ENCODE assay signal across 12 cellular contexts in genomic region chr11:67585911-67586310, GRCh38. TPM values are rescaled to one million over a fixed set of nuclear protein-coding genes. Genes with fewer than 3 reads are reported as not detected.
DNase-seq lines count a peak whose midpoint lies in the region; ATAC-seq, FAIRE-seq and TF ChIP-seq lines count a peak whose summit lies in the region.
"Had no signal": no experiment of that assay in that cellular context is flagged by ENCODE, and none has a peak within 500 bp of the region (broad histone marks: within the 10 kb centered on the region; RNA-seq: fewer than 3 reads in every experiment).

No MANE protein-coding gene starts in this region.

- H3K36me3 ChIP-seq in K562 (ENCODE audit: control insufficient read depth, insufficient read depth, low read length) = peaks cover 41% of the 10 kb centered on the region

- POLR2A ChIA-PET in CD4-positive, alpha-beta T cell (lab: Charles Lee) = interaction anchor here (3.4 kb wide), 1 partner anchor 28 kb away, joined by 16 read pairs; no protein-coding TSS in a partner anchor
- POLR2A ChIA-PET in K562 (lab: Yijun Ruan, JAX) = interaction anchor here (0.7 to 2.1 kb wide), 5 partner anchors 10 to 29 kb away, joined by 3 to 15 read pairs (median 4); no protein-coding TSS in a partner anchor

- no peak for FAIRE-seq in K562 (lab: Jason Lieb, UNC)

- no peak for TF ChIP-seq CTCF in CD4-positive, alpha-beta T cell (IDR thresholded peaks at IDR 0.05)
- TF ChIP-seq CTCF in K562 (IDR thresholded peaks at IDR 0.05 in 2 of 3, conservative IDR thresholded peaks at IDR 0.05 in 1 of 3; ENCODE audit: insufficient read depth in 2 of 3, low read depth in 1 of 3, low read length in 3 of 3) (no peak), nephron (IDR thresholded peaks at IDR 0.05; ENCODE audit: unreplicated experiment in 3 of 3) (no peak)

- BruUV-seq in K562 (replicated peaks; lab: Mats Ljungman, UMichigan) = TSS peak; percentile 53

- no peak overlapping the region for H3K27ac ChIP-seq in CD4-positive, alpha-beta T cell (ENCODE audit: low read depth, low read length)
- H3K27ac ChIP-seq in K562 (ENCODE audit: extremely low read depth, low read depth, low read length) = peak overlapping the region; percentile 16; the same call in 1 of the 3 replicates
- H3K27ac ChIP-seq: psoas muscle had no signal

- H3K27me3 ChIP-seq in CD4-positive, alpha-beta T cell (ENCODE audit: control insufficient read depth, insufficient read depth, low read length) = no peaks in the 10 kb centered on the region
- H3K27me3 ChIP-seq in K562 (ENCODE audit: control insufficient read depth in 2 of 2, insufficient read depth in 2 of 2, low read length in 2 of 2) = no peaks in the 10 kb centered on the region
- H3K27me3 ChIP-seq: left lung, tibial nerve had no signal

- no peak overlapping the region for H2AFZ ChIP-seq in K562 (ENCODE audit: low read depth, low read length)

- peak overlapping the region; percentile 84 for H3K4me3 Mint-ChIP-seq in CD4-positive, alpha-beta T cell
- H3K4me3 Mint-ChIP-seq in IgD-negative memory B cell (peak overlapping the region; percentile 34 to 78 (median 57)), nephron (peak overlapping the region; percentile 79 to 91 (median 89))

- H3K79me2 ChIP-seq in K562 (ENCODE audit: control insufficient read depth, insufficient read depth, low read length) = peaks cover 43% of the 10 kb centered on the region

- H3K4me2 ChIP-seq in K562 (ENCODE audit: insufficient read depth, low read length) = peak overlapping the region; percentile 87

- TF ChIP-seq POLR2A in K562 (conservative IDR thresholded peaks at IDR 0.05) = no peak
- TF ChIP-seq POLR2A in erythroblast (IDR thresholded peaks at IDR 0.05; ENCODE audit: low read length) = no peak

- H3K27ac Mint-ChIP-seq in CD4-positive, alpha-beta T cell = peak overlapping the region; percentile 85
- H3K27ac Mint-ChIP-seq in IgD-negative memory B cell (peak overlapping the region; percentile 83 to 97 (median 87)), nephron (peak overlapping the region; percentile 13 to 39 (median 36))

- H3K9me3 Mint-ChIP-seq in CD4-positive, alpha-beta T cell = no peaks in the 10 kb centered on the region
- H3K9me3 Mint-ChIP-seq in IgD-negative memory B cell = peaks cover 0 to 2% (median 0%) of the 10 kb centered on the region in 3 donors
- no peaks in the 10 kb centered on the region for H3K9me3 Mint-ChIP-seq in nephron

- peaks cover 35% of the 10 kb centered on the region for H3K4me1 Mint-ChIP-seq in CD4-positive, alpha-beta T cell (ENCODE audit: low read depth)
- peaks cover 50 to 56% (median 53%) of the 10 kb centered on the region in 3 donors for H3K4me1 Mint-ChIP-seq in IgD-negative memory B cell
- H3K4me1 Mint-ChIP-seq in nephron = peaks cover 28% of the 10 kb centered on the region

- 86% methylated on average over 3 of the region's 4 CpGs for WGBS in K562 (ENCODE audit: insufficient coverage, low coverage, missing lambda C conversion rate)

- DNase-seq in CD4-positive, alpha-beta T cell = no peak
- DNase-seq in K562 (ENCODE audit: extremely low read depth in 1 of 4, low spot score in 3 of 4) = no peak
- no peak for DNase-seq in erythroblast (lab: John Stamatoyannopoulos, UW)
- DNase-seq in middle frontal gyrus (ENCODE audit: extremely low spot score, low spot score) = no peak
- DNase-seq in D341Med (ENCODE audit: low spot score) = no peak
- DNase-seq in NCI-H1105 treated with DMSO at 0.1 percent for 48 hours (lab: John Stamatoyannopoulos, UW) = no peak
- DNase-seq: left lung, psoas muscle had no signal

- peak overlapping the region in 1 of 2 experiments; percentile 99; a peak in 2 of 4 replicates for H3K9ac ChIP-seq in K562 (ENCODE audit: insufficient read depth in 1 of 2, low read depth in 2 of 2, low read length in 2 of 2)

- intact Hi-C loops in CD4-positive, alpha-beta T cell (cut with DNase I, micrococcal nuclease) = loop anchor here in 1 of 2 experiments (5.0 kb wide), 1 partner anchor 74 kb away; no protein-coding TSS in a partner anchor
- intact Hi-C loops in K562 (cut with micrococcal nuclease) = no loop called here

- no peak for TF ChIP-seq RAD21 in K562 (CRISPR knock-in tag; conservative IDR thresholded peaks at IDR 0.05 in 1 of 2, IDR thresholded peaks at IDR 0.05 in 1 of 2)

- no peak for TF ChIP-seq EP300 in K562 (IDR thresholded peaks at IDR 0.05; ENCODE audit: low read length)

- in situ Hi-C loops in K562 (cut with MboI) = no loop called here

- H3K9me1 ChIP-seq in K562 (ENCODE audit: control insufficient read depth, insufficient read depth, low read length) = peaks cover 5% of the 10 kb centered on the region

- no peaks in the 10 kb centered on the region for H3K9me3 ChIP-seq in CD4-positive, alpha-beta T cell (ENCODE audit: control insufficient read depth, low read length)
- no peaks in the 10 kb centered on the region for H3K9me3 ChIP-seq in K562 (replicated peaks; ENCODE audit: control insufficient read depth, insufficient read depth, low read depth, low read length)
- H3K9me3 ChIP-seq: left lung, psoas muscle, tibial nerve had no signal

- no peaks in the 10 kb centered on the region for H3K27me3 Mint-ChIP-seq in CD4-positive, alpha-beta T cell
- H3K27me3 Mint-ChIP-seq in IgD-negative memory B cell (no peaks in the 10 kb centered on the region), nephron (ENCODE audit: low read depth) (peaks cover 22% of the 10 kb centered on the region)

- peaks cover 6% of the 10 kb centered on the region for H3K36me3 Mint-ChIP-seq in CD4-positive, alpha-beta T cell (ENCODE audit: low read depth)
- H3K36me3 Mint-ChIP-seq in IgD-negative memory B cell (no peaks in the 10 kb centered on the region), nephron (ENCODE audit: low read depth) (peaks cover 47% of the 10 kb centered on the region)

- peaks cover 14% of the 10 kb centered on the region; the same call in 1 of the 2 replicates for H4K20me1 ChIP-seq in K562 (replicated peaks; ENCODE audit: control insufficient read depth, insufficient read depth, low read length)

- CTCF ChIA-PET in CD4-positive, alpha-beta T cell (lab: Charles Lee) = no interaction called here
- CTCF ChIA-PET in K562 (lab: Yijun Ruan, JAX; ENCODE audit: low intra/inter-chr PET ratio) = no interaction called here

- H3K4me1 ChIP-seq in K562 (replicated peaks in 1 of 2; ENCODE audit: control insufficient read depth in 2 of 2, insufficient read depth in 2 of 2, low read length in 2 of 2) = peaks cover 21 to 42% of the 10 kb centered on the region in 2 experiments; a peak in 4 of 5 replicates

- no peak for ATAC-seq in CD4-positive, alpha-beta T cell (ENCODE audit: poor library complexity)
- ATAC-seq in K562 = no peak
- ATAC-seq: left lung, psoas muscle had no signal

- no peak overlapping the region for H3K4me3 ChIP-seq in K562
- H3K4me3 ChIP-seq: psoas muscle, tibial nerve had no signal

RNA-seq across cellular contexts. Expression of gene GSTP1, which starts 2.3 kb away (rescaled TPM):
- total RNA-seq in CD4-positive, alpha-beta T cell = 10 to 100 TPM; 60.1 to 62.8 TPM
- 214 TPM for polyA plus RNA-seq in IgD-negative memory B cell
- total RNA-seq in K562 (2011; cell fraction: chromatin; rRNA removed; ENCODE audit: low replicate concordance) = 78.9 and 217 TPM in 2 replicates
- 419 and 483 TPM in 2 replicates for total RNA-seq in K562 (2011; cell fraction: nucleolus; rRNA removed)
- 278 and 289 TPM in 2 replicates for total RNA-seq in K562 (2011; cell fraction: nucleoplasm; rRNA removed)
- 2,150 and 3,084 TPM in 2 replicates for total RNA-seq in K562 (2014; rRNA removed)
- 412 and 592 TPM in 2 replicates for total RNA-seq in K562 (2014; rRNA removed; fragmentation: Illumina TruSeq; extraction: Trizol)
- total RNA-seq in K562 (2015; rRNA removed; fragmentation: Illumina TruSeq; extraction: Trizol) = 1,399 and 1,422 TPM in 2 replicates
- total RNA-seq in K562 (2021) = 1,400 and 1,492 TPM in 2 replicates
- 910 and 997 TPM in 2 replicates for polyA plus RNA-seq in K562 (2011; rRNA removed)
- 1,621 and 2,879 TPM in 2 replicates for polyA plus RNA-seq in K562 (2011; cell fraction: cytosol; rRNA removed)
- polyA plus RNA-seq in K562 (2011; cell fraction: nucleus; rRNA removed) = 798 and 965 TPM in 2 replicates
- 1,622 and 1,822 TPM in 2 replicates for polyA plus RNA-seq in K562 (2012)
- polyA plus RNA-seq in K562 (2014; fragmentation: Illumina TruSeq; extraction: Trizol) = 1,177 and 1,409 TPM in 2 replicates
- 1,000 to 10,000 TPM in 1 of 2 experiments, 100 to 1,000 TPM in 1; 739 to 1,204 TPM for polyA plus RNA-seq in K562 (2014; fragmentation: Nextera tagmentation; extraction: Ambion mirVana)
- polyA plus RNA-seq in K562 (2014; rRNA removed) = 1,679 and 1,695 TPM in 2 replicates
- polyA minus RNA-seq in K562 (2011; rRNA and poly(A)+ RNA removed) = 380 and 408 TPM in 2 replicates
- 440 and 451 TPM in 2 replicates for polyA minus RNA-seq in K562 (2011; cell fraction: cytosol; rRNA and poly(A)+ RNA removed)
- polyA minus RNA-seq in K562 (2011; cell fraction: nucleus; rRNA and poly(A)+ RNA removed) = 118 and 167 TPM in 2 replicates

RNA-seq across cellular contexts. Expression of gene NDUFV1, which starts 20.8 kb away (rescaled TPM):
- total RNA-seq in CD4-positive, alpha-beta T cell = 100 to 1,000 TPM; 223 to 224 TPM
- polyA plus RNA-seq in IgD-negative memory B cell (121 TPM), K562 (2011; rRNA removed) (172 and 261 TPM in 2 replicates), K562 (2014; fragmentation: Illumina TruSeq; extraction: Trizol) (209 and 273 TPM in 2 replicates), K562 (2014; fragmentation: Nextera tagmentation; extraction: Ambion mirVana) (10 to 100 TPM; 10.8 to 32.9 TPM), K562 (2014; rRNA removed) (423 and 426 TPM in 2 replicates)
- 348 and 937 TPM in 2 replicates for total RNA-seq in K562 (2011; cell fraction: chromatin; rRNA removed; ENCODE audit: low replicate concordance)
- 683 and 713 TPM in 2 replicates for total RNA-seq in K562 (2011; cell fraction: nucleolus; rRNA removed)
- total RNA-seq in K562 (2011; cell fraction: nucleoplasm; rRNA removed) = 505 and 528 TPM in 2 replicates
- total RNA-seq in K562 (2014; rRNA removed) (408 and 468 TPM in 2 replicates), K562 (2014; rRNA removed; fragmentation: Illumina TruSeq; extraction: Trizol) (111 and 135 TPM in 2 replicates), K562 (2015; rRNA removed; fragmentation: Illumina TruSeq; extraction: Trizol) (242 and 251 TPM in 2 replicates), K562 (2021) (404 and 408 TPM in 2 replicates)
- polyA plus RNA-seq in K562 (2011; cell fraction: cytosol; rRNA removed) = 251 and 329 TPM in 2 replicates
- polyA plus RNA-seq in K562 (2011; cell fraction: nucleus; rRNA removed) = 669 and 851 TPM in 2 replicates
- polyA plus RNA-seq in K562 (2012) = 286 and 337 TPM in 2 replicates
- 81.2 and 91.3 TPM in 2 replicates for polyA minus RNA-seq in K562 (2011; rRNA and poly(A)+ RNA removed)
- 141 and 202 TPM in 2 replicates for polyA minus RNA-seq in K562 (2011; cell fraction: cytosol; rRNA and poly(A)+ RNA removed)
- 134 and 170 TPM in 2 replicates for polyA minus RNA-seq in K562 (2011; cell fraction: nucleus; rRNA and poly(A)+ RNA removed)

RNA-seq across cellular contexts. Expression of gene NUDT8, which starts 43.8 kb away (rescaled TPM):
- 1 to 10 TPM in 1 of 2 experiments, under 1 TPM in 1; 0.92 to 1.4 TPM for total RNA-seq in CD4-positive, alpha-beta T cell
- polyA plus RNA-seq in IgD-negative memory B cell = 2.9 TPM
- 2.8 and 15.1 TPM in 2 replicates for total RNA-seq in K562 (2011; cell fraction: chromatin; rRNA removed; ENCODE audit: low replicate concordance)
- total RNA-seq in K562 (2011; cell fraction: nucleolus; rRNA removed) = 22.0 and 23.0 TPM in 2 replicates
- total RNA-seq in K562 (2011; cell fraction: nucleoplasm; rRNA removed) = 9.8 and 13.5 TPM in 2 replicates
- 23.8 and 36.3 TPM in 2 replicates for total RNA-seq in K562 (2014; rRNA removed)
- 1.5 and 2.0 TPM in 2 replicates for total RNA-seq in K562 (2014; rRNA removed; fragmentation: Illumina TruSeq; extraction: Trizol)
- 6.2 and 6.6 TPM in 2 replicates for total RNA-seq in K562 (2015; rRNA removed; fragmentation: Illumina TruSeq; extraction: Trizol)
- total RNA-seq in K562 (2021) = 26.7 and 27.8 TPM in 2 replicates
- 4.3 and 6.2 TPM in 2 replicates for polyA plus RNA-seq in K562 (2011; rRNA removed)
- polyA plus RNA-seq in K562 (2011; cell fraction: cytosol; rRNA removed) = 11.0 and 34.8 TPM in 2 replicates
- 27.2 and 46.8 TPM in 2 replicates for polyA plus RNA-seq in K562 (2011; cell fraction: nucleus; rRNA removed)
- 20.9 and 25.8 TPM in 2 replicates for polyA plus RNA-seq in K562 (2012)
- 5.0 and 14.0 TPM in 2 replicates for polyA plus RNA-seq in K562 (2014; fragmentation: Illumina TruSeq; extraction: Trizol)
- polyA plus RNA-seq in K562 (2014; fragmentation: Nextera tagmentation; extraction: Ambion mirVana) = under 1 TPM; 0.23 to 0.85 TPM
- 21.7 and 27.2 TPM in 2 replicates for polyA plus RNA-seq in K562 (2014; rRNA removed)
- 0.72 and 1.2 TPM in 2 replicates for polyA minus RNA-seq in K562 (2011; rRNA and poly(A)+ RNA removed)
- polyA minus RNA-seq in K562 (2011; cell fraction: cytosol; rRNA and poly(A)+ RNA removed) = 5.7 and 7.1 TPM in 2 replicates
- polyA minus RNA-seq in K562 (2011; cell fraction: nucleus; rRNA and poly(A)+ RNA removed) = 11.9 and 15.1 TPM in 2 replicates

RNA-seq across cellular contexts. Expression of gene TBX10, which starts 53.7 kb away (rescaled TPM):
- not detected for total RNA-seq in CD4-positive, alpha-beta T cell
- polyA plus RNA-seq in IgD-negative memory B cell = not detected
- total RNA-seq in K562 (2011; cell fraction: chromatin; rRNA removed; ENCODE audit: low replicate concordance) = not detected in 2 replicates
- not detected in 2 replicates for total RNA-seq in K562 (2011; cell fraction: nucleolus; rRNA removed)
- total RNA-seq in K562 (2011; cell fraction: nucleoplasm; rRNA removed) = not detected in 2 replicates
- total RNA-seq in K562 (2014; rRNA removed) = not detected in 2 replicates
- not detected in 2 replicates for total RNA-seq in K562 (2014; rRNA removed; fragmentation: Illumina TruSeq; extraction: Trizol)
- total RNA-seq in K562 (2015; rRNA removed; fragmentation: Illumina TruSeq; extraction: Trizol) = not detected in 2 replicates
- total RNA-seq in K562 (2021) = not detected in 2 replicates
- not detected in 2 replicates for polyA plus RNA-seq in K562 (2011; rRNA removed)
- polyA plus RNA-seq in K562 (2011; cell fraction: cytosol; rRNA removed) = not detected in 2 replicates
- polyA plus RNA-seq in K562 (2011; cell fraction: nucleus; rRNA removed) = not detected in 2 replicates
- 0.14 and 0.18 TPM in 2 replicates for polyA plus RNA-seq in K562 (2012)
- polyA plus RNA-seq in K562 (2014; fragmentation: Illumina TruSeq; extraction: Trizol) = not detected in 2 replicates
- polyA plus RNA-seq in K562 (2014; fragmentation: Nextera tagmentation; extraction: Ambion mirVana) = not detected
- not detected in 2 replicates for polyA plus RNA-seq in K562 (2014; rRNA removed)
- not detected in 2 replicates for polyA minus RNA-seq in K562 (2011; rRNA and poly(A)+ RNA removed)
- polyA minus RNA-seq in K562 (2011; cell fraction: cytosol; rRNA and poly(A)+ RNA removed) = not detected in 2 replicates
- polyA minus RNA-seq in K562 (2011; cell fraction: nucleus; rRNA and poly(A)+ RNA removed) = not detected in 2 replicates
- total RNA-seq: left lung; psoas muscle; T-helper 2 cell treated with Interferon-gamma antibody and Interleukin-4, amounts not matched to agents 100 ng/mL and 5 ng/mL, for 36 hours; tibial nerve had no signal

Comparison
In these comparisons a context has a peak if more than half of its experiments do, and no peak if none do; other contexts are left out.
1. H3K27ac Mint-ChIP-seq: peak in every context shown above with its lines; median percentile 87 in IgD-negative memory B cell; 85 in CD4-positive, alpha-beta T cell; 36 in nephron.